11 cellular contexts compared by ENCODE assay signal in the genomic region with DNA sequence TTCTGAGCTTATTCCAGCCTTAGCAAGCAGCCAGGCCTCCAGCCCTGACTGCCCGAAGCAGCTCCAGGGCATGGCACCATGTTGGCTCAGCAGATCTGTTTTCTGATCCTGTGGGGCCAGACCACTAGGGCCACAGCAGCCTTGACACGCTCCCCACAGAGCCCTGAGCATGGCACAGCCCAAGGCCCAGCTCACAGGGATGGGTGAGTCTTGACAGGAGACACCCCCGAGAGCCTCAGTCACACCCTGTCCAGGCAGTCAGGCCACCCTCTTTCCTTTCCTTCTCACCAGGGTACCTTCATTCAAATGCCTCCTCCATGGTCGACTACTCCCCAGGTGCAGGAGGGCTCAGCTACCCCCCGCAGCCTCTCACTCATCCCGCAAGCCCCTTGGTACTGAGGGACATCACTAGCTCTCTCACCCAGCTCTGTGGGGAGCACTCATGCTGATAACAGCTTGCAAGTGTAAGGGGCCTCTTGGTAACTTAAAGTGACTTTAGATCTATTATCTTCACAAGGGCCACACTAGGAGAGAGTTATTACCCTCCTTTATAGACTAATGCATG. TPM values are rescaled to one million over a fixed set of nuclear protein-coding genes. Genes with fewer than 3 reads are reported as not detected.
DNase-seq lines count a peak whose midpoint lies in the region; ATAC-seq and TF ChIP-seq lines count a peak whose summit lies in the region.
"Had no signal": no experiment of that assay in that cellular context is flagged by ENCODE, and none has a peak within 500 bp of the region (broad histone marks: within the 10 kb centered on the region; RNA-seq: fewer than 3 reads in every experiment).

No MANE protein-coding gene starts in this region.

- peaks cover 6% of the 10 kb centered on the region for H3K79me2 ChIP-seq in hepatocyte

- H3K9me2 ChIP-seq in hepatocyte (replicated peaks; ENCODE audit: insufficient read depth) = no peaks in the 10 kb centered on the region

- in situ Hi-C loops in ACHN (cut with HindIII; ENCODE audit: low pct_ligation_motif_present, low pct_unique_long_range_greater_than_20kb, low sequenced_read_pairs) = no loop called here

- H3K4me3 ChIP-seq in heart left ventricle (no peak overlapping the region), hepatocyte (no peak overlapping the region), upper lobe of left lung (no peak overlapping the region)

- intact Hi-C loops in heart left ventricle (cut with DNase I) (loop anchor here (2.0 to 10.0 kb wide), 8 partner anchors 21 to 269 kb away; partner anchors contain the start of genes ARL2 (in 5 of the 10), BATF2 (in 3 of the 10), ZNHIT2 (in 3 of the 10) and TM7SF2 (in 2 of the 10)), left cardiac atrium (cut with DNase I) (loop anchor here in 1 of 2 donors (10.0 kb wide), 1 partner anchor 63 kb away; no protein-coding TSS in a partner anchor)

- ATAC-seq in heart left ventricle = no peak
- no peak for ATAC-seq in left cardiac atrium
- no peak for ATAC-seq in upper lobe of left lung (ENCODE audit: low FRiP score in 2 of 2)

- CTCF ChIA-PET in RWPE1 (lab: Yijun Ruan, JAX) = interaction anchor here (0.5 to 5.5 kb wide), 11 partner anchors 21 to 231 kb away, joined by 3 to 62 read pairs (median 4); partner anchors contain the start of gene EHD1

- H3K27me3 ChIP-seq in heart left ventricle (peaks cover 0 to 4% (median 0%) of the 10 kb centered on the region in 9 donors), hepatocyte (no peaks in the 10 kb centered on the region), upper lobe of left lung (no peaks in the 10 kb centered on the region)

- POLR2A ChIA-PET in RWPE1 (lab: Yijun Ruan, JAX; ENCODE audit: low non-redundant PET) = interaction anchor here (0.7 to 2.1 kb wide), 2 partner anchors 15 to 29 kb away, joined by 3 to 6 read pairs; no protein-coding TSS in a partner anchor

- H3K4me1 ChIP-seq in heart left ventricle (peaks cover 9 to 73% (median 60%) of the 10 kb centered on the region in 12 donors), hepatocyte (ENCODE audit: insufficient read depth) (peaks cover 12% of the 10 kb centered on the region), upper lobe of left lung (peaks cover 64 to 84% (median 72%) of the 10 kb centered on the region in 4 donors)

- H3K4me2 ChIP-seq in hepatocyte = no peak overlapping the region

- H3K27ac ChIP-seq in heart left ventricle = peak overlapping the region in 11 of 12 donors; percentile 49 to 91 (median 81)
- H3K27ac ChIP-seq in RWPE1 = peak overlapping the region; percentile 99
- H3K27ac ChIP-seq in hepatocyte = peak overlapping the region; percentile 63
- H3K27ac ChIP-seq in upper lobe of left lung = peak overlapping the region in 3 of 4 donors; percentile 63 to 95 (median 92)

- no peak overlapping the region for H2AFZ ChIP-seq in hepatocyte

- H3K36me3 ChIP-seq in heart left ventricle (peaks cover 0 to 17% (median 2%) of the 10 kb centered on the region in 9 donors), hepatocyte (replicated peaks; ENCODE audit: insufficient read depth, low read depth) (no peaks in the 10 kb centered on the region), upper lobe of left lung (peaks cover 0 to 11% (median 3%) of the 10 kb centered on the region in 4 donors)
- H3K36me3 ChIP-seq: WERI-Rb-1 had no signal

- WGBS in heart left ventricle, 4 donors = 77 to 86% (median 81%) methylated on average over 6 of the region's 6 CpGs
- WGBS in hepatocyte (ENCODE audit: low lambda C conversion rate, missing lambda C conversion rate) = 80% methylated on average over 6 of the region's 6 CpGs
- WGBS in upper lobe of left lung, 2 donors = 78 to 84% methylated on average over 6 of the region's 6 CpGs

- TF ChIP-seq CTCF in heart left ventricle (IDR thresholded peaks at IDR 0.05) (no peak), RWPE1 (conservative IDR thresholded peaks at IDR 0.05; ENCODE audit: low read depth) (no peak), hepatocyte (IDR thresholded peaks at IDR 0.05; ENCODE audit: poor library complexity) (no peak), upper lobe of left lung (IDR thresholded peaks at IDR 0.05) (no peak)

- TF ChIP-seq POLR2A in heart left ventricle (IDR thresholded peaks at IDR 0.05) (no peak), upper lobe of left lung (IDR thresholded peaks at IDR 0.05) (no peak)

- no peak for TF ChIP-seq EP300 in upper lobe of left lung (IDR thresholded peaks at IDR 0.05)

- H4K20me1 ChIP-seq in hepatocyte (ENCODE audit: insufficient read depth, poor library complexity, severe bottlenecking) = no peaks in the 10 kb centered on the region

- no peaks in the 10 kb centered on the region for H3K9me3 ChIP-seq in heart left ventricle
- H3K9me3 ChIP-seq in hepatocyte (ENCODE audit: low read depth) = no peaks in the 10 kb centered on the region
- H3K9me3 ChIP-seq in upper lobe of left lung = no peaks in the 10 kb centered on the region

- DNase-seq in heart left ventricle = no peak
- DNase-seq in left cardiac atrium = no peak
- DNase-seq in RWPE1 (ENCODE audit: low spot score) = no peak
- no peak for DNase-seq in hepatocyte (ENCODE audit: low spot score)
- DNase-seq in upper lobe of left lung = no peak
- DNase-seq in ACHN = no peak
- DNase-seq in DMS53 treated with DMSO at 0.1 percent for 48 hours (lab: John Stamatoyannopoulos, UW; ENCODE audit: unreplicated experiment) = no peak
- DNase-seq in NCI-H1105 (lab: John Stamatoyannopoulos, UW) = no peak
- DNase-seq: effector CD8-positive, alpha-beta T cell; NCI-H1694 had no signal

RNA-seq across cellular contexts. Expression of gene CDC42BPG, which starts 3.8 kb away (rescaled TPM):
- total RNA-seq in heart left ventricle = under 1 TPM in 8 of 9 donors, not detected in 1; 0.12 to 0.50 (median 0.26) TPM
- polyA plus RNA-seq in heart left ventricle = under 1 TPM; 0.12 to 0.15 TPM
- under 1 TPM; 0.55 to 0.65 TPM for total RNA-seq in left cardiac atrium
- total RNA-seq in hepatocyte = 6.5 and 8.4 TPM in 2 replicates
- 3.1 and 5.5 TPM in 2 replicates for polyA plus RNA-seq in hepatocyte
- 10 to 100 TPM; 21.6 to 62.4 (median 26.0) TPM for total RNA-seq in upper lobe of left lung

RNA-seq across cellular contexts. Expression of gene EHD1, which starts 30.1 kb away (rescaled TPM):
- 100 to 1,000 TPM in 1 of 9 donors, 10 to 100 TPM in 8; 38.2 to 102 (median 58.2) TPM for total RNA-seq in heart left ventricle
- 10 to 100 TPM; 27.9 to 50.4 TPM for polyA plus RNA-seq in heart left ventricle
- 10 to 100 TPM; 36.6 to 43.1 TPM for total RNA-seq in left cardiac atrium
- 44.8 and 52.4 TPM in 2 replicates for total RNA-seq in hepatocyte
- 66.6 and 69.5 TPM in 2 replicates for polyA plus RNA-seq in hepatocyte
- 100 to 1,000 TPM in 4 of 6 donors, 10 to 100 TPM in 2; 43.0 to 167 (median 103) TPM for total RNA-seq in upper lobe of left lung

RNA-seq across cellular contexts. Expression of gene MEN1, which starts 37.9 kb away (rescaled TPM):
- total RNA-seq in heart left ventricle (10 to 100 TPM in 4 of 9 donors, 1 to 10 TPM in 5; 6.6 to 15.0 (median 9.0) TPM), left cardiac atrium (10 to 100 TPM in 1 of 2 donors, 1 to 10 TPM in 1; 9.0 to 12.3 TPM), hepatocyte (14.1 and 18.6 TPM in 2 replicates), upper lobe of left lung (10 to 100 TPM; 15.4 to 47.1 (median 24.4) TPM)
- polyA plus RNA-seq in heart left ventricle (10 to 100 TPM in 1 of 2 donors, 1 to 10 TPM in 1; 7.2 to 15.2 TPM), hepatocyte (49.1 and 49.9 TPM in 2 replicates)

RNA-seq across cellular contexts. Expression of gene MAP4K2, which starts 45.3 kb away (rescaled TPM):
- total RNA-seq in heart left ventricle (10 to 100 TPM in 3 of 9 donors, 1 to 10 TPM in 6; 7.0 to 27.5 (median 8.6) TPM), left cardiac atrium (10 to 100 TPM in 1 of 2 donors, 1 to 10 TPM in 1; 10.0 to 10.4 TPM), hepatocyte (7.8 and 23.5 TPM in 2 replicates), upper lobe of left lung (10 to 100 TPM; 19.0 to 84.7 (median 29.2) TPM)
- polyA plus RNA-seq in heart left ventricle (1 to 10 TPM; 7.8 to 9.5 TPM), hepatocyte (9.0 and 13.2 TPM in 2 replicates)
